ENCODE assay signal across 31 cellular contexts in genomic region chrX:2766921-2767320, GRCh38. TPM values are rescaled to one million over a fixed set of nuclear protein-coding genes. Genes with fewer than 3 reads are reported as not detected.
DNase-seq lines count a peak whose midpoint lies in the region; ATAC-seq, FAIRE-seq and TF ChIP-seq lines count a peak whose summit lies in the region.
"Had no signal": no experiment of that assay in that cellular context is flagged by ENCODE, and none has a peak within 500 bp of the region (broad histone marks: within the 10 kb centered on the region; RNA-seq: fewer than 3 reads in every experiment).

No MANE protein-coding gene starts in this region.

- H3K23ac ChIP-seq in IMR-90 (ENCODE audit: low read depth, low read length) = no peak overlapping the region
- no peak overlapping the region for H3K23ac ChIP-seq in mesenchymal stem cell (ENCODE audit: low read length in 2 of 2)

- H2AFZ ChIP-seq in IMR-90 (replicated peaks; ENCODE audit: low read length, poor library complexity) (no peak overlapping the region), PC-9 (no peak overlapping the region), mesenchymal stem cell (ENCODE audit: low read depth, low read length) (no peak overlapping the region)

- H3K18ac ChIP-seq in IMR-90 (ENCODE audit: low read depth, low read length) (no peak overlapping the region), mesenchymal stem cell (ENCODE audit: low read depth in 1 of 2, low read length in 2 of 2) (no peak overlapping the region)

- H4K5ac ChIP-seq in IMR-90 (ENCODE audit: low read depth, low read length) = no peak overlapping the region

- H3K14ac ChIP-seq in IMR-90 (replicated peaks; ENCODE audit: low read depth, low read length) (no peak overlapping the region), mesenchymal stem cell (ENCODE audit: low read length in 2 of 2) (no peak overlapping the region)

- H4K91ac ChIP-seq in IMR-90 (ENCODE audit: insufficient read depth, low read depth, low read length) (no peak overlapping the region), mesenchymal stem cell (ENCODE audit: low read length) (peak overlapping the region; percentile 45)

- no peaks in the 10 kb centered on the region for H3K79me2 ChIP-seq in PC-9 (ENCODE audit: low read depth)

- no peak overlapping the region for H3K4me2 ChIP-seq in IMR-90 (ENCODE audit: low read depth, low read length)
- peak overlapping the region; percentile 54; the same call in 1 of the 2 replicates for H3K4me2 ChIP-seq in PC-9
- no peak overlapping the region for H3K4me2 ChIP-seq in mesenchymal stem cell (ENCODE audit: low read length, poor library complexity, severe bottlenecking)

- H3K79me1 ChIP-seq in IMR-90 (ENCODE audit: low read depth in 1 of 2, low read length in 2 of 2) (no peaks in the 10 kb centered on the region), mesenchymal stem cell (replicated peaks; ENCODE audit: low read length, poor library complexity, severe bottlenecking) (no peaks in the 10 kb centered on the region)

- no peaks in the 10 kb centered on the region for H3K36me3 ChIP-seq in IMR-90 (ENCODE audit: control insufficient read depth, insufficient read depth, low read length)
- H3K36me3 ChIP-seq in PC-9 (ENCODE audit: low read depth) = no peaks in the 10 kb centered on the region
- H3K36me3 ChIP-seq in mesenchymal stem cell (ENCODE audit: control insufficient read depth in 1 of 2, insufficient read depth in 2 of 2, low read depth in 1 of 2, low read length in 2 of 2) = peaks cover 0 to 22% of the 10 kb centered on the region in 2 experiments
- H3K36me3 ChIP-seq in stomach smooth muscle (ENCODE audit: control insufficient read depth in 2 of 2, insufficient read depth in 2 of 2, low read length in 2 of 2) = no peaks in the 10 kb centered on the region
- H3K36me3 ChIP-seq: ascending aorta, gastrocnemius medialis, MG63, ovary, SJSA1, upper lobe of right lung had no signal

- in situ Hi-C loops in IMR-90 (cut with MboI; ENCODE audit: low sequenced_read_pairs) = no loop called here

- no peak overlapping the region for H3K4me3 Mint-ChIP-seq in activated T-helper 17 cell treated with anti-CD3 and anti-CD28 coated beads, Interleukin-2, amount 50 U/mL, for 72 hours
- H3K4me3 Mint-ChIP-seq in chondrocyte (ENCODE audit: unreplicated experiment) = no peak overlapping the region
- no peak overlapping the region for H3K4me3 Mint-ChIP-seq in activated CD4-positive, alpha-beta T cell treated with anti-CD3 and anti-CD28 coated beads for 36 hours
- H3K4me3 Mint-ChIP-seq: activated T-cell treated with anti-CD3 and anti-CD28 coated beads, Interleukin-2, amount 50 U/mL, for 4 hours; central memory CD8-positive, alpha-beta T cell; IgD-negative memory B cell; naive thymus-derived CD8-positive, alpha-beta T cell; stimulated activated naive B cell treated with anti-CD40 and anti-IgM and Interleukin-4, amounts not matched to agents 10 μg/mL and 1 μg/mL and 100 μg/mL, for 72 hours had no signal

- no peak overlapping the region for H2BK15ac ChIP-seq in IMR-90 (ENCODE audit: low read depth, low read length)
- H2BK15ac ChIP-seq in mesenchymal stem cell (ENCODE audit: low read depth, poor library complexity, severe bottlenecking) = peak overlapping the region; percentile 40

- H2AK5ac ChIP-seq in IMR-90 (ENCODE audit: low read depth, low read length) (no peak overlapping the region), mesenchymal stem cell (ENCODE audit: low read length, severe bottlenecking) (no peak overlapping the region)

- H3K9me3 Mint-ChIP-seq in activated T-helper 17 cell treated with anti-CD3 and anti-CD28 coated beads, Interleukin-2, amount 50 U/mL, for 72 hours = peaks cover 7% of the 10 kb centered on the region
- H3K9me3 Mint-ChIP-seq in chondrocyte (ENCODE audit: low read depth) = no peaks in the 10 kb centered on the region
- no peaks in the 10 kb centered on the region for H3K9me3 Mint-ChIP-seq in activated CD4-positive, alpha-beta T cell treated with anti-CD3 and anti-CD28 coated beads for 36 hours (ENCODE audit: low read depth)
- H3K9me3 Mint-ChIP-seq: activated T-cell treated with anti-CD3 and anti-CD28 coated beads, Interleukin-2, amount 50 U/mL, for 4 hours; central memory CD8-positive, alpha-beta T cell had no signal

- no peak overlapping the region for H3K27ac ChIP-seq in IMR-90 (ENCODE audit: insufficient read depth, low read length)
- no peak overlapping the region for H3K27ac ChIP-seq in PC-9
- no peak overlapping the region for H3K27ac ChIP-seq in mesenchymal stem cell (ENCODE audit: low read length, poor library complexity, severe bottlenecking)
- H3K27ac ChIP-seq in stomach smooth muscle (ENCODE audit: low read length) = peak overlapping the region; percentile 31
- H3K27ac ChIP-seq: ascending aorta, epithelial cell of prostate, ovary, SJSA1, upper lobe of right lung had no signal

- no peak overlapping the region for H3K27ac Mint-ChIP-seq in activated T-helper 17 cell treated with anti-CD3 and anti-CD28 coated beads, Interleukin-2, amount 50 U/mL, for 72 hours
- no peak overlapping the region for H3K27ac Mint-ChIP-seq in chondrocyte (ENCODE audit: unreplicated experiment)
- no peak overlapping the region for H3K27ac Mint-ChIP-seq in activated CD4-positive, alpha-beta T cell treated with anti-CD3 and anti-CD28 coated beads for 36 hours
- H3K27ac Mint-ChIP-seq: IgD-negative memory B cell; naive thymus-derived CD8-positive, alpha-beta T cell; stimulated activated naive B cell treated with anti-CD40 and anti-IgM and Interleukin-4, amounts not matched to agents 10 μg/mL and 1 μg/mL and 100 μg/mL, for 72 hours had no signal

- no peak overlapping the region for H2BK5ac ChIP-seq in IMR-90 (ENCODE audit: low read depth, low read length, poor library complexity, severe bottlenecking)
- no peak overlapping the region for H2BK5ac ChIP-seq in mesenchymal stem cell (ENCODE audit: low read depth, low read length, poor library complexity, severe bottlenecking)

- CTCF ChIA-PET in IMR-90 (lab: Yijun Ruan, JAX) = no interaction called here
- CTCF ChIA-PET in PC-9 (lab: Charles Lee) = no interaction called here
- CTCF ChIA-PET in activated CD4-positive, alpha-beta T cell treated with anti-CD3 and anti-CD28 coated beads for 36 hours (lab: Charles Lee) = no interaction called here

- FAIRE-seq in H54 (lab: Jason Lieb, UNC) = no peak
- FAIRE-seq: kidney, RCC 7860 had no signal

- H3K36me3 Mint-ChIP-seq in activated T-helper 17 cell treated with anti-CD3 and anti-CD28 coated beads, Interleukin-2, amount 50 U/mL, for 72 hours (ENCODE audit: low read depth) = no peaks in the 10 kb centered on the region
- H3K36me3 Mint-ChIP-seq in chondrocyte (ENCODE audit: low read depth) = no peaks in the 10 kb centered on the region
- no peaks in the 10 kb centered on the region for H3K36me3 Mint-ChIP-seq in activated CD4-positive, alpha-beta T cell treated with anti-CD3 and anti-CD28 coated beads for 36 hours (ENCODE audit: low read depth)
- H3K36me3 Mint-ChIP-seq: stimulated activated naive B cell treated with anti-CD40 and anti-IgM and Interleukin-4, amounts not matched to agents 10 μg/mL and 1 μg/mL and 100 μg/mL, for 72 hours had no signal

- peak; percentile 8 for DNase-seq in IMR-90
- no peak for DNase-seq in PC-9
- peak; percentile 15 for DNase-seq in mesenchymal stem cell
- DNase-seq in chondrocyte (ENCODE audit: low spot score) = no peak
- no peak for DNase-seq in activated CD4-positive, alpha-beta T cell treated with anti-CD3 and anti-CD28 coated beads for 36 hours
- no peak for DNase-seq in H54 (ENCODE audit: insufficient read length, low spot score)
- DNase-seq: activated CD4-positive, CD25-positive, alpha-beta regulatory T cell; activated CD8-positive, alpha-beta memory T cell treated with anti-CD3 and anti-CD28 coated beads for 24 hours; activated naive CD4-positive, alpha-beta T cell treated with anti-CD3 and anti-CD28 coated beads, Interleukin-2, amount 50 U/mL, for 16 hours; activated T-cell treated with anti-CD3 and anti-CD28 coated beads, Interleukin-2, amount 50 U/mL, for 4 hours; AML-193; COR-L47; kidney; naive thymus-derived CD8-positive, alpha-beta T cell; NCI-H187; NCI-H82; ovary; stimulated activated CD4-positive, alpha-beta T cell treated with anti-CD3 and anti-CD28 coated beads, Interleukin-2, amount 100 ng/mL, for 24 hours; stimulated activated naive B cell treated with anti-CD40 and anti-IgM and Interleukin-4, amounts not matched to agents 10 μg/mL and 1 μg/mL and 100 μg/mL, for 72 hours; T-helper 9 cell had no signal

- no peaks in the 10 kb centered on the region for H3K9me2 ChIP-seq in PC-9 (ENCODE audit: insufficient read depth)

- 92% methylated on average over 4 of the region's 12 CpGs; no CpG with 5 or more reads in 1 of the 2 experiments for WGBS in IMR-90 (ENCODE audit: extremely low coverage in 2 of 2, insufficient read length in 1 of 2), 2 experiments
- 88% methylated on average over 12 of the region's 12 CpGs for WGBS in mesenchymal stem cell

- BruUV-seq in IMR-90 (replicated peaks; lab: Mats Ljungman, UMichigan) = no TSS peak
- no TSS peak for BruUV-seq in PC-9 (replicated peaks; lab: Mats Ljungman, UMichigan)

- no peak for TF ChIP-seq CTCF in IMR-90 (conservative IDR thresholded peaks at IDR 0.05; ENCODE audit: low read depth, low read length)
- no peak for TF ChIP-seq CTCF in PC-9 (conservative IDR thresholded peaks at IDR 0.05)
- TF ChIP-seq CTCF in chondrocyte (IDR thresholded peaks at IDR 0.05) = no peak

- no peak overlapping the region for H3K56ac ChIP-seq in IMR-90 (ENCODE audit: extremely low read depth, insufficient read depth, low read length)

- no peak overlapping the region for H3K4me3 ChIP-seq in IMR-90 (ENCODE audit: insufficient read depth, low read depth, low read length)
- no peak overlapping the region for H3K4me3 ChIP-seq in PC-9
- peak overlapping the region in 1 of 2 experiments; percentile 36 for H3K4me3 ChIP-seq in mesenchymal stem cell (ENCODE audit: insufficient read depth in 1 of 2, low read depth in 1 of 2, low read length in 2 of 2)
- no peak overlapping the region for H3K4me3 ChIP-seq in stomach smooth muscle (ENCODE audit: low read length in 2 of 2)
- H3K4me3 ChIP-seq: ascending aorta, gastrocnemius medialis, MG63, ovary, SJSA1, upper lobe of right lung had no signal

- no peaks in the 10 kb centered on the region for H3K9me3 ChIP-seq in IMR-90 (ENCODE audit: control insufficient read depth, insufficient read depth, low read length)
- H3K9me3 ChIP-seq in PC-9 (ENCODE audit: insufficient read depth, low read depth) = no peaks in the 10 kb centered on the region
- H3K9me3 ChIP-seq in mesenchymal stem cell (ENCODE audit: control insufficient read depth, low read length) = no peaks in the 10 kb centered on the region
- peaks cover 0 to 4% of the 10 kb centered on the region in 2 donors for H3K9me3 ChIP-seq in stomach smooth muscle (ENCODE audit: control insufficient read depth in 2 of 2, low read length in 2 of 2)
- H3K9me3 ChIP-seq: ascending aorta, gastrocnemius medialis, MG63, ovary, SJSA1, upper lobe of right lung had no signal

- intact Hi-C loops in IMR-90 (cut with micrococcal nuclease) (no loop called here), PC-9 (cut with micrococcal nuclease; ENCODE audit: unreplicated experiment) (no loop called here)
- intact Hi-C loops in activated CD4-positive, alpha-beta T cell treated with anti-CD3 and anti-CD28 coated beads for 36 hours (cut with DNase I, micrococcal nuclease) = no loop called here

- H4K20me1 ChIP-seq in IMR-90 (ENCODE audit: insufficient read depth, low read length) (no peaks in the 10 kb centered on the region), PC-9 (ENCODE audit: insufficient read depth) (no peaks in the 10 kb centered on the region)

- dilution Hi-C loops in IMR-90 (cut with HindIII; ENCODE audit: low sequenced_read_pairs, unreplicated experiment) = no loop called here

- no peak overlapping the region for H2AK9ac ChIP-seq in IMR-90 (replicated peaks; ENCODE audit: low read depth, low read length, poor library complexity)

- H3K9ac ChIP-seq in IMR-90 (ENCODE audit: low read depth, low read length) (no peak overlapping the region), mesenchymal stem cell (ENCODE audit: low read length) (peak overlapping the region; percentile 89), stomach smooth muscle (ENCODE audit: low read length in 2 of 2) (no peak overlapping the region)

- H2BK12ac ChIP-seq in mesenchymal stem cell (ENCODE audit: low read length in 2 of 2) = no peak overlapping the region

- H3K27me3 ChIP-seq in IMR-90 (ENCODE audit: control insufficient read depth, insufficient read depth, low read length) (no peaks in the 10 kb centered on the region; the same call in 1 of the 2 replicates), PC-9 (ENCODE audit: insufficient read depth, low read depth) (no peaks in the 10 kb centered on the region), mesenchymal stem cell (ENCODE audit: control insufficient read depth in 1 of 2, insufficient read depth in 1 of 2, low read length in 2 of 2) (peaks cover 0 to 8% of the 10 kb centered on the region in 2 experiments), stomach smooth muscle (ENCODE audit: control insufficient read depth in 1 of 2, insufficient read depth in 2 of 2, low read length in 2 of 2) (peaks cover 0 to 2% of the 10 kb centered on the region in 2 donors)
- H3K27me3 ChIP-seq: ascending aorta, gastrocnemius medialis, MG63, ovary, SJSA1, upper lobe of right lung had no signal

- peaks cover 26% of the 10 kb centered on the region for H3K27me3 Mint-ChIP-seq in activated T-helper 17 cell treated with anti-CD3 and anti-CD28 coated beads, Interleukin-2, amount 50 U/mL, for 72 hours
- H3K27me3 Mint-ChIP-seq in chondrocyte (ENCODE audit: low read depth) = peaks cover 4% of the 10 kb centered on the region
- peaks cover 6% of the 10 kb centered on the region for H3K27me3 Mint-ChIP-seq in activated CD4-positive, alpha-beta T cell treated with anti-CD3 and anti-CD28 coated beads for 36 hours

- H2BK120ac ChIP-seq in IMR-90 (ENCODE audit: low read depth, low read length) = no peak overlapping the region
- no peak overlapping the region for H2BK120ac ChIP-seq in mesenchymal stem cell (ENCODE audit: low read depth, low read length)

- no peak for TF ChIP-seq RAD21 in IMR-90 (IDR thresholded peaks at IDR 0.05; ENCODE audit: low read length)

- H3K4me1 ChIP-seq in IMR-90 (ENCODE audit: control insufficient read depth, insufficient read depth, low read length) (no peaks in the 10 kb centered on the region), PC-9 (replicated peaks; ENCODE audit: insufficient read depth) (peaks cover 13% of the 10 kb centered on the region), mesenchymal stem cell (ENCODE audit: control insufficient read depth, insufficient read depth, low read depth, low read length) (no peaks in the 10 kb centered on the region), stomach smooth muscle (ENCODE audit: control insufficient read depth, insufficient read depth, low read length) (peaks cover 17% of the 10 kb centered on the region)
- H3K4me1 ChIP-seq: ascending aorta, gastrocnemius medialis, SJSA1, upper lobe of right lung had no signal

- H4K8ac ChIP-seq in IMR-90 (ENCODE audit: low read depth in 2 of 2, low read length in 2 of 2) = no peak overlapping the region
- H4K8ac ChIP-seq in mesenchymal stem cell (ENCODE audit: low read length) = no peak overlapping the region

- H3K4ac ChIP-seq in IMR-90 (ENCODE audit: low read depth, low read length) (no peak overlapping the region), mesenchymal stem cell (ENCODE audit: low read depth in 1 of 2, low read length in 2 of 2) (no peak overlapping the region)

- no peak for ATAC-seq in IMR-90 (ENCODE audit: low read depth)
- no peak for ATAC-seq in activated T-helper 17 cell treated with anti-CD3 and anti-CD28 coated beads, Interleukin-2, amount 50 U/mL, for 72 hours (replicated peaks)
- no peak for ATAC-seq in activated CD4-positive, alpha-beta T cell treated with anti-CD3 and anti-CD28 coated beads for 36 hours
- ATAC-seq: activated T-cell treated with anti-CD3 and anti-CD28 coated beads, Interleukin-2, amount 50 U/mL, for 4 hours; naive thymus-derived CD8-positive, alpha-beta T cell; stimulated activated naive B cell treated with anti-CD40 and anti-IgM and Interleukin-4, amounts not matched to agents 10 μg/mL and 1 μg/mL and 100 μg/mL, for 72 hours had no signal

- no peaks in the 10 kb centered on the region; the same call in 1 of the 2 replicates for H3F3A ChIP-seq in PC-9 (ENCODE audit: insufficient read depth, low read depth)

- TF ChIP-seq POLR2A in IMR-90 (IDR thresholded peaks at IDR 0.05; ENCODE audit: low read depth, low read length) = no peak
- TF ChIP-seq POLR2A in H54 (IDR thresholded peaks at IDR 0.05; ENCODE audit: low read depth, low read length) = no peak

- POLR2A ChIA-PET in IMR-90 (lab: Charles Lee; ENCODE audit: unreplicated experiment) (no interaction called here), PC-9 (lab: Charles Lee; ENCODE audit: unreplicated experiment) (no interaction called here)
- POLR2A ChIA-PET in activated CD4-positive, alpha-beta T cell treated with anti-CD3 and anti-CD28 coated beads for 36 hours (lab: Charles Lee) = no interaction called here

- H2BK20ac ChIP-seq in IMR-90 (ENCODE audit: low read depth, low read length) = no peak overlapping the region

- no peaks in the 10 kb centered on the region for H3K9me1 ChIP-seq in IMR-90 (ENCODE audit: insufficient read depth, low read length)

- H3K4me1 Mint-ChIP-seq in activated T-helper 17 cell treated with anti-CD3 and anti-CD28 coated beads, Interleukin-2, amount 50 U/mL, for 72 hours = no peaks in the 10 kb centered on the region
- no peaks in the 10 kb centered on the region for H3K4me1 Mint-ChIP-seq in chondrocyte (ENCODE audit: low read depth)
- peaks cover 5% of the 10 kb centered on the region for H3K4me1 Mint-ChIP-seq in activated CD4-positive, alpha-beta T cell treated with anti-CD3 and anti-CD28 coated beads for 36 hours
- H3K4me1 Mint-ChIP-seq: central memory CD8-positive, alpha-beta T cell; stimulated activated naive B cell treated with anti-CD40 and anti-IgM and Interleukin-4, amounts not matched to agents 10 μg/mL and 1 μg/mL and 100 μg/mL, for 72 hours had no signal

RNA-seq across cellular contexts. Expression of gene XG, which starts 15.1 kb away (rescaled TPM):
- total RNA-seq in IMR-90 (2012; rRNA removed) (under 0.01 TPM in 1 of 2 replicates, not detected in the other), PC-9 (2021) (not detected in 2 replicates), chondrocyte (0.97 TPM in 1 of 3 replicates, not detected in the others)
- not detected in 2 replicates for polyA plus RNA-seq in IMR-90 (2012; rRNA removed)
- polyA plus RNA-seq in IMR-90 (2012; cell fraction: cytosol; rRNA removed) = 0.01 and 0.13 TPM in 2 replicates
- 0.02 TPM in 1 of 2 replicates, not detected in the other for polyA plus RNA-seq in IMR-90 (2012; cell fraction: nucleus; rRNA removed; ENCODE audit: low replicate concordance)
- polyA plus RNA-seq in mesenchymal stem cell (2013, experiment 1 of 2) = 0.01 TPM
- polyA plus RNA-seq in mesenchymal stem cell (2013, experiment 2 of 2) = not detected
- under 1 TPM in 1 of 2 donors, not detected in 1; 0.34 TPM for total RNA-seq in activated T-helper 17 cell treated with anti-CD3 and anti-CD28 coated beads, Interleukin-2, amount 50 U/mL, for 72 hours
- not detected for total RNA-seq in activated CD4-positive, alpha-beta T cell treated with anti-CD3 and anti-CD28 coated beads for 36 hours
- total RNA-seq: activated T-cell treated with anti-CD3 and anti-CD28 coated beads, Interleukin-2, amount 50 U/mL, for 4 hours; naive thymus-derived CD8-positive, alpha-beta T cell; SJSA1 had no signal
- polyA plus RNA-seq: IgD-negative memory B cell; naive thymus-derived CD8-positive, alpha-beta T cell had no signal

Comparison
In these comparisons a context has a peak if more than half of its experiments do, and no peak if none do; other contexts are left out.
1. DNase-seq: peak in IMR-90 (single experiment) and mesenchymal stem cell (single experiment); none in PC-9 (0 of 2), chondrocyte (single experiment), activated CD4-positive, alpha-beta T cell treated with anti-CD3 and anti-CD28 coated beads for 36 hours (single experiment) and H54 (single experiment).